Comparison of ENCODE assay signal across 1 cellular context in the genomic region with DNA sequence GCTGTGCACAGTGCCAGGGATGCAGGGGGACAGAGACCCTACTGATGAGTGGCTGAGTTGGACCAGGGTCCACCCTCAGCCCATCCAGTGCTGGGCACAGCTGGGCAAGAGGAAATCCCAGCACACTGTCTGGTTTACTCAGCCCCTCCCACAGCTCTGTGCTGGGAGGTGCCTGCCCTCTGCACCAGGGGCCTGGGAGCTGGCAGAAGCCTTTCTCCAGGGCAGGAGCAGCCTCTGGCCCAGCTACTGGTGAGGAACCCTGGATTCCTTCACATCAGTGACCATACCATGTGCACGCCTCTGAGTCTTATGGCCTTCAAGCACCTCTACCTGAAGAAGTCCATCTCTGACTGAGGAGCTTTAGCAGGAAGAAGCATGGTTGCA.
TF ChIP-seq lines count a peak whose summit lies in the region.

No MANE protein-coding gene starts in this region.

TF ChIP-seq in GM23338, 12 proteins besides CTCF, POLR2A, EP300 and RAD21 (continued from another document):
- TF ChIP-seq, protein P1, sequence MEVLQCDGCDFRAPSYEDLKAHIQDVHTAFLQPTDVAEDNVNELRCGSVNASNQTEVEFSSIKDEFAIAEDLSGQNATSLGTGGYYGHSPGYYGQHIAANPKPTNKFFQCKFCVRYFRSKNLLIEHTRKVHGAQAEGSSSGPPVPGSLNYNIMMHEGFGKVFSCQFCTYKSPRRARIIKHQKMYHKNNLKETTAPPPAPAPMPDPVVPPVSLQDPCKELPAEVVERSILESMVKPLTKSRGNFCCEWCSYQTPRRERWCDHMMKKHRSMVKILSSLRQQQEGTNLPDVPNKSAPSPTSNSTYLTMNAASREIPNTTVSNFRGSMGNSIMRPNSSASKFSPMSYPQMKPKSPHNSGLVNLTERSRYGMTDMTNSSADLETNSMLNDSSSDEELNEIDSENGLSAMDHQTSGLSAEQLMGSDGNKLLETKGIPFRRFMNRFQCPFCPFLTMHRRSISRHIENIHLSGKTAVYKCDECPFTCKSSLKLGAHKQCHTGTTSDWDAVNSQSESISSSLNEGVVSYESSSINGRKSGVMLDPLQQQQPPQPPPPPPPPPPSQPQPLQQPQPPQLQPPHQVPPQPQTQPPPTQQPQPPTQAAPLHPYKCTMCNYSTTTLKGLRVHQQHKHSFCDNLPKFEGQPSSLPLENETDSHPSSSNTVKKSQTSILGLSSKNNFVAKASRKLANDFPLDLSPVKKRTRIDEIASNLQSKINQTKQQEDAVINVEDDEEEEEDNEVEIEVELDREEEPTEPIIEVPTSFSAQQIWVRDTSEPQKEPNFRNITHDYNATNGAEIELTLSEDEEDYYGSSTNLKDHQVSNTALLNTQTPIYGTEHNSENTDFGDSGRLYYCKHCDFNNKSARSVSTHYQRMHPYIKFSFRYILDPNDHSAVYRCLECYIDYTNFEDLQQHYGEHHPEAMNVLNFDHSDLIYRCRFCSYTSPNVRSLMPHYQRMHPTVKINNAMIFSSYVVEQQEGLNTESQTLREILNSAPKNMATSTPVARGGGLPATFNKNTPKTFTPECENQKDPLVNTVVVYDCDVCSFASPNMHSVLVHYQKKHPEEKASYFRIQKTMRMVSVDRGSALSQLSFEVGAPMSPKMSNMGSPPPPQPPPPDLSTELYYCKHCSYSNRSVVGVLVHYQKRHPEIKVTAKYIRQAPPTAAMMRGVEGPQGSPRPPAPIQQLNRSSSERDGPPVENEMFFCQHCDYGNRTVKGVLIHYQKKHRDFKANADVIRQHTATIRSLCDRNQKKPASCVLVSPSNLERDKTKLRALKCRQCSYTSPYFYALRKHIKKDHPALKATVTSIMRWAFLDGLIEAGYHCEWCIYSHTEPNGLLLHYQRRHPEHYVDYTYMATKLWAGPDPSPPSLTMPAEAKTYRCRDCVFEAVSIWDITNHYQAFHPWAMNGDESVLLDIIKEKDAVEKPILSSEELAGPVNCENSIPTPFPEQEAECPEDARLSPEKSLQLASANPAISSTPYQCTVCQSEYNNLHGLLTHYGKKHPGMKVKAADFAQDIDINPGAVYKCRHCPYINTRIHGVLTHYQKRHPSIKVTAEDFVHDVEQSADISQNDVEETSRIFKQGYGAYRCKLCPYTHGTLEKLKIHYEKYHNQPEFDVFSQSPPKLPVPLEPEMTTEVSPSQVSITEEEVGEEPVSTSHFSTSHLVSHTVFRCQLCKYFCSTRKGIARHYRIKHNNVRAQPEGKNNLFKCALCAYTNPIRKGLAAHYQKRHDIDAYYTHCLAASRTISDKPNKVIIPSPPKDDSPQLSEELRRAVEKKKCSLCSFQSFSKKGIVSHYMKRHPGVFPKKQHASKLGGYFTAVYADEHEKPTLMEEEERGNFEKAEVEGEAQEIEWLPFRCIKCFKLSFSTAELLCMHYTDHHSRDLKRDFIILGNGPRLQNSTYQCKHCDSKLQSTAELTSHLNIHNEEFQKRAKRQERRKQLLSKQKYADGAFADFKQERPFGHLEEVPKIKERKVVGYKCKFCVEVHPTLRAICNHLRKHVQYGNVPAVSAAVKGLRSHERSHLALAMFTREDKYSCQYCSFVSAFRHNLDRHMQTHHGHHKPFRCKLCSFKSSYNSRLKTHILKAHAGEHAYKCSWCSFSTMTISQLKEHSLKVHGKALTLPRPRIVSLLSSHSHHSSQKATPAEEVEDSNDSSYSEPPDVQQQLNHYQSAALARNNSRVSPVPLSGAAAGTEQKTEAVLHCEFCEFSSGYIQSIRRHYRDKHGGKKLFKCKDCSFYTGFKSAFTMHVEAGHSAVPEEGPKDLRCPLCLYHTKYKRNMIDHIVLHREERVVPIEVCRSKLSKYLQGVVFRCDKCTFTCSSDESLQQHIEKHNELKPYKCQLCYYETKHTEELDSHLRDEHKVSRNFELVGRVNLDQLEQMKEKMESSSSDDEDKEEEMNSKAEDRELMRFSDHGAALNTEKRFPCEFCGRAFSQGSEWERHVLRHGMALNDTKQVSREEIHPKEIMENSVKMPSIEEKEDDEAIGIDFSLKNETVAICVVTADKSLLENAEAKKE (CRISPR knock-in tag; IDR thresholded peaks at IDR 0.05): no peak
- TF ChIP-seq EZH2 (IDR thresholded peaks at IDR 0.05; ENCODE audit: low read depth, unreplicated experiment): no peak
- TF ChIP-seq REST (IDR thresholded peaks at IDR 0.05; ENCODE audit: unreplicated experiment): no peak
- TF ChIP-seq ZNF114 (CRISPR knock-in tag; IDR thresholded peaks at IDR 0.05): no peak
TF ChIP-seq in GM23338: peak in this region for 0.
